Comparison of ENCODE assay signal across 19 cellular contexts in genomic region chr5:57642066-57642465, GRCh38.
DNase-seq lines count a peak whose midpoint lies in the region; ATAC-seq, FAIRE-seq and TF ChIP-seq lines count a peak whose summit lies in the region.
"Had no signal": no experiment of that assay in that cellular context is flagged by ENCODE, and none has a peak within 500 bp of the region (broad histone marks: within the 10 kb centered on the region; RNA-seq: fewer than 3 reads in every experiment).

No MANE protein-coding gene starts in this region.

- no peak overlapping the region for H3T11ph ChIP-seq in H9 (ENCODE audit: low read length)

- FAIRE-seq in bronchial epithelial cell (lab: Jason Lieb, UNC), result peak; percentile 86
- FAIRE-seq: GM19239, H54, HTR-8/SVneo had no signal

- no peak for ATAC-seq in foreskin keratinocyte

- WGBS in H9 (ENCODE audit: extremely low coverage, insufficient read length, low lambda C conversion rate), result no CpG with 5 or more reads among the region's 4 CpGs

- H4K20me1 ChIP-seq in H9 (ENCODE audit: control insufficient read depth, insufficient read depth, insufficient read length), result no peaks in the 10 kb centered on the region
- H4K20me1 ChIP-seq: BLaER1 treated with 17β-estradiol and CSF1 and Interleukin-3, amounts not matched to agents 10 nM and 100 nM had no signal

- no peak overlapping the region for H4K91ac ChIP-seq in H9 (ENCODE audit: insufficient read length, low read depth, low read length)

- H3K27me3 ChIP-seq in H9 (ENCODE audit: insufficient read depth, low read length) (no peaks in the 10 kb centered on the region), bronchial epithelial cell (ENCODE audit: control insufficient read depth, insufficient read depth, low read length) (no peaks in the 10 kb centered on the region), foreskin keratinocyte (peaks cover 25% of the 10 kb centered on the region)
- H3K27me3 ChIP-seq: BLaER1 treated with 17β-estradiol and CSF1 and Interleukin-3, amounts not matched to agents 10 nM and 100 nM had no signal

- no peak overlapping the region for H3K4me3 Mint-ChIP-seq in H9
- H3K4me3 Mint-ChIP-seq: B cell; CD8-positive, alpha-beta memory T cell had no signal

- H3K4me2 ChIP-seq in H9 (ENCODE audit: insufficient read depth, insufficient read length, low read length), result no peak overlapping the region
- H3K4me2 ChIP-seq: BLaER1 treated with 17β-estradiol and CSF1 and Interleukin-3, amounts not matched to agents 10 nM and 100 nM had no signal

- H2BK120ac ChIP-seq in H9 (ENCODE audit: low read depth, low read length, poor library complexity, severe bottlenecking), result no peak overlapping the region

- H3K36me3 Mint-ChIP-seq in H9 (ENCODE audit: insufficient read depth in 1 of 3, low read depth in 3 of 3), result no peaks in the 10 kb centered on the region; a peak in 1 of 7 replicates
- H3K36me3 Mint-ChIP-seq: CD8-positive, alpha-beta memory T cell; IgD-negative memory B cell had no signal

- no peak overlapping the region for H2BK5ac ChIP-seq in H9 (ENCODE audit: insufficient read length, low read length)

- H2AK5ac ChIP-seq in H9 (ENCODE audit: insufficient read length, low read length), result no peak overlapping the region

- H3K4ac ChIP-seq in H9 (ENCODE audit: low read depth, low read length), result no peak overlapping the region

- no peak overlapping the region for H3K4me3 ChIP-seq in bronchial epithelial cell (ENCODE audit: low read depth, low read length)
- H3K4me3 ChIP-seq: BLaER1 treated with 17β-estradiol and CSF1 and Interleukin-3, amounts not matched to agents 10 nM and 100 nM had no signal

- H3K27me3 Mint-ChIP-seq in H9 (ENCODE audit: low read depth), result peaks cover 13% of the 10 kb centered on the region
- H3K27me3 Mint-ChIP-seq: B cell, IgD-negative memory B cell had no signal

- H3K9me3 ChIP-seq in H9 (ENCODE audit: control insufficient read depth, low read depth, low read length), result no peaks in the 10 kb centered on the region
- H3K9me3 ChIP-seq: BLaER1 treated with 17β-estradiol and CSF1 and Interleukin-3, amounts not matched to agents 10 nM and 100 nM had no signal

- H3K36me3 ChIP-seq in bronchial epithelial cell (ENCODE audit: control insufficient read depth, insufficient read depth, low read length), result no peaks in the 10 kb centered on the region
- H3K36me3 ChIP-seq: BLaER1 treated with 17β-estradiol and CSF1 and Interleukin-3, amounts not matched to agents 10 nM and 100 nM had no signal

- no peak overlapping the region; a peak in 1 of 7 replicates for H3K27ac Mint-ChIP-seq in H9
- H3K27ac Mint-ChIP-seq: B cell; CD8-positive, alpha-beta memory T cell; IgD-negative memory B cell had no signal

- H3K18ac ChIP-seq in H9 (ENCODE audit: insufficient read length, low read depth, low read length), result no peak overlapping the region

- H2AFZ ChIP-seq in H9 (ENCODE audit: low read length), result no peak overlapping the region

- no peak overlapping the region for H4K5ac ChIP-seq in H9 (ENCODE audit: insufficient read length, low read depth, low read length)

- H3K27ac ChIP-seq in H9 (ENCODE audit: insufficient read length, low read depth, low read length) (no peak overlapping the region), foreskin keratinocyte (no peak overlapping the region)
- H3K27ac ChIP-seq: BLaER1 treated with 17β-estradiol and CSF1 and Interleukin-3, amounts not matched to agents 10 nM and 100 nM had no signal

- no peak overlapping the region for H3K14ac ChIP-seq in H9 (ENCODE audit: insufficient read depth, low read length)

- DNase-seq in ELF-1 (ENCODE audit: low read depth, low spot score) (peak; percentile 79), H9 (peak; percentile 38), bronchial epithelial cell (ENCODE audit: low read depth) (no peak), iPS-NIHi7 (ENCODE audit: extremely low spot score) (peak; percentile 12), OCI-M2 (lab: John Stamatoyannopoulos, UW; ENCODE audit: unreplicated experiment) (no peak), foreskin keratinocyte (no peak), NCI-H524 treated with DMSO at 0.1 percent for 48 hours (lab: John Stamatoyannopoulos, UW) (no peak)
- DNase-seq: 8988T; CD8-positive, alpha-beta memory T cell; COR-L47; DMS 273 treated with DMSO at 0.1 percent for 48 hours; GDM1; KBM-7 had no signal

- no peak overlapping the region for H2BK20ac ChIP-seq in H9 (ENCODE audit: low read depth, low read length, poor library complexity, severe bottlenecking)

- H3K9me3 Mint-ChIP-seq in H9, result peaks cover 3 to 5% of the 10 kb centered on the region in 2 experiments; a peak in 4 of 5 replicates

- H3K79me2 ChIP-seq in H9 (ENCODE audit: insufficient read depth, low read length), result no peaks in the 10 kb centered on the region

- no peak overlapping the region for H2BK12ac ChIP-seq in H9 (ENCODE audit: insufficient read length, low read depth, low read length)

- H3K4me1 ChIP-seq in H9 (ENCODE audit: insufficient read depth, low read length) (no peaks in the 10 kb centered on the region), foreskin keratinocyte (no peaks in the 10 kb centered on the region)
- H3K4me1 ChIP-seq: BLaER1 treated with 17β-estradiol and CSF1 and Interleukin-3, amounts not matched to agents 10 nM and 100 nM had no signal

- no peaks in the 10 kb centered on the region for H3K79me1 ChIP-seq in H9 (ENCODE audit: insufficient read depth, low read depth, low read length, poor library complexity, severe bottlenecking)

- H3K23me2 ChIP-seq in H9 (ENCODE audit: insufficient read length, low read depth, low read length, poor library complexity, severe bottlenecking), result no peaks in the 10 kb centered on the region

- no peak overlapping the region for H3K56ac ChIP-seq in H9 (ENCODE audit: insufficient read length, low read depth, low read length)

- no peak overlapping the region for H4K8ac ChIP-seq in H9 (replicated peaks; ENCODE audit: insufficient read length, low read depth, low read length)

- peaks cover 6% of the 10 kb centered on the region in 2 experiments for H3K4me1 Mint-ChIP-seq in H9
- H3K4me1 Mint-ChIP-seq: B cell; CD8-positive, alpha-beta memory T cell; IgD-negative memory B cell had no signal

- no peak overlapping the region for H2BK15ac ChIP-seq in H9 (ENCODE audit: low read depth, low read length)

- no peak for TF ChIP-seq CTCF in H9 (conservative IDR thresholded peaks at IDR 0.05)
- no peak for TF ChIP-seq CTCF in bronchial epithelial cell (IDR thresholded peaks at IDR 0.05; ENCODE audit: insufficient read depth, low read length, severe bottlenecking)
- TF ChIP-seq CTCF in foreskin keratinocyte (conservative IDR thresholded peaks at IDR 0.05), result no peak

- no peak overlapping the region for H3K9ac ChIP-seq in H9 (ENCODE audit: extremely low read depth, insufficient read length, low read length)
- H3K9ac ChIP-seq: BLaER1 treated with 17β-estradiol and CSF1 and Interleukin-3, amounts not matched to agents 10 nM and 100 nM had no signal

- no peak overlapping the region for H3K23ac ChIP-seq in H9 (ENCODE audit: insufficient read length, low read depth, low read length)

Comparison
In these comparisons a context has a peak if more than half of its experiments do, and no peak if none do; other contexts are left out.
1. DNase-seq: peak in ELF-1 (single experiment), H9 (single experiment) and iPS-NIHi7 (single experiment); none in bronchial epithelial cell (single experiment), OCI-M2 (single experiment), foreskin keratinocyte (0 of 2) and NCI-H524 treated with DMSO at 0.1 percent for 48 hours (single experiment).